12 cellular contexts compared by ENCODE assay signal in genomic region chr16:1362807-1363206, GRCh38. TPM values are rescaled to one million over a fixed set of nuclear protein-coding genes. Genes with fewer than 3 reads are reported as not detected.
DNase-seq lines count a peak whose midpoint lies in the region; ATAC-seq, FAIRE-seq and TF ChIP-seq lines count a peak whose summit lies in the region.
"Had no signal": no experiment of that assay in that cellular context is flagged by ENCODE, and none has a peak within 500 bp of the region (broad histone marks: within the 10 kb centered on the region; RNA-seq: fewer than 3 reads in every experiment).

No MANE protein-coding gene starts in this region.

- no peak overlapping the region for H3K14ac ChIP-seq in neuronal stem cell (ENCODE audit: low read length)

- no peak overlapping the region for H3K18ac ChIP-seq in neuronal stem cell (ENCODE audit: low read length)

- no peak for ATAC-seq in K562

- DNase-seq in COLO668 (lab: John Stamatoyannopoulos, UW; ENCODE audit: unreplicated experiment) (peak; percentile 6), K562 (ENCODE audit: extremely low read depth in 1 of 4, low spot score in 3 of 4) (no peak), neuronal stem cell (ENCODE audit: low spot score) (no peak), SKM-1 treated with dmso at 0.1 percent for 144 hours (lab: John Stamatoyannopoulos, UW; ENCODE audit: unreplicated experiment) (no peak)
- DNase-seq in activated CD4-positive, alpha-beta T cell treated with anti-CD3 and anti-CD28 coated beads for 4 hours: no peak
- DNase-seq in stimulated activated CD4-positive, alpha-beta T cell treated with anti-CD3 and anti-CD28 coated beads, Interleukin-4, amount 100 ng/mL, for 4 hours: no peak
- DNase-seq: DMS79 treated with DMSO at 0.1 percent for 48 hours, NCI-H2227 treated with DMSO at 0.1 percent for 48 hours, NCI-H774 had no signal

- no peak overlapping the region for H3K4ac ChIP-seq in neuronal stem cell (ENCODE audit: low read length)

- no peak overlapping the region for H3K4me2 ChIP-seq in K562 (ENCODE audit: insufficient read depth, low read length)
- no peak overlapping the region for H3K4me2 ChIP-seq in neuronal stem cell (ENCODE audit: insufficient read depth, low read length, poor library complexity, severe bottlenecking)
- H3K4me2 ChIP-seq: KMS-11 had no signal

- H3K79me1 ChIP-seq in neuronal stem cell (ENCODE audit: low read depth, low read length): peaks cover 14% of the 10 kb centered on the region

- no peak for TF ChIP-seq CTCF in HEK293 (tag by site-specific recombination; IDR thresholded peaks at IDR 0.05)
- no peak for TF ChIP-seq CTCF in K562 (IDR thresholded peaks at IDR 0.05 in 2 of 3, conservative IDR thresholded peaks at IDR 0.05 in 1 of 3; ENCODE audit: insufficient read depth in 2 of 3, low read depth in 1 of 3, low read length in 3 of 3)

- H2AK5ac ChIP-seq in neuronal stem cell (ENCODE audit: low read depth, low read length): no peak overlapping the region

- WGBS in K562 (ENCODE audit: insufficient coverage, low coverage, missing lambda C conversion rate): 71% methylated on average over 11 of the region's 11 CpGs
- WGBS in neuronal stem cell (ENCODE audit: extremely low coverage in 2 of 2, insufficient read length in 2 of 2, insufficient replicate concordance in 1 of 2), 2 donors: no CpG with 5 or more reads among the region's 11 CpGs

- H4K8ac ChIP-seq in neuronal stem cell (ENCODE audit: low read depth, low read length): no peak overlapping the region

- H3K4me3 ChIP-seq in HEK293 (ENCODE audit: low read depth, low read length): no peak overlapping the region
- H3K4me3 ChIP-seq in K562: no peak overlapping the region
- no peak overlapping the region for H3K4me3 ChIP-seq in neuronal stem cell (ENCODE audit: low read length in 2 of 2)

- H3K4me1 ChIP-seq in HEK293 (ENCODE audit: control insufficient read depth, insufficient read depth, low read length): no peaks in the 10 kb centered on the region
- H3K4me1 ChIP-seq in K562 (replicated peaks in 1 of 2; ENCODE audit: control insufficient read depth in 2 of 2, insufficient read depth in 2 of 2, low read length in 2 of 2): peaks cover 0 to 51% of the 10 kb centered on the region in 2 experiments; a peak in 3 of 5 replicates
- H3K4me1 ChIP-seq in neuronal stem cell (ENCODE audit: control insufficient read depth in 2 of 2, insufficient read depth in 1 of 2, low read depth in 1 of 2, low read length in 2 of 2): no peaks in the 10 kb centered on the region

- H3K79me2 ChIP-seq in K562 (ENCODE audit: control insufficient read depth, insufficient read depth, low read length): peaks cover 14% of the 10 kb centered on the region

- H3K9me3 ChIP-seq in HEK293 (ENCODE audit: control insufficient read depth, insufficient read depth, low read depth, low read length) (no peaks in the 10 kb centered on the region), K562 (replicated peaks; ENCODE audit: control insufficient read depth, insufficient read depth, low read depth, low read length) (no peaks in the 10 kb centered on the region), neuronal stem cell (replicated peaks in 1 of 2; ENCODE audit: control insufficient read depth in 2 of 2, insufficient read depth in 1 of 2, low read depth in 1 of 2, low read length in 2 of 2) (peaks cover 0 to 2% of the 10 kb centered on the region in 2 donors)

- FAIRE-seq in K562 (lab: Jason Lieb, UNC): no peak
- FAIRE-seq: A204.1 had no signal

- in situ Hi-C loops in K562 (cut with MboI): no loop called here

- peak overlapping the region in 1 of 2 experiments; percentile 75; a peak in 2 of 4 replicates for H3K9ac ChIP-seq in K562 (ENCODE audit: insufficient read depth in 1 of 2, low read depth in 2 of 2, low read length in 2 of 2)
- H3K9ac ChIP-seq in neuronal stem cell (ENCODE audit: low read depth, low read length, poor library complexity): no peak overlapping the region
- H3K9ac ChIP-seq: KMS-11 had no signal

- H2AFZ ChIP-seq in K562 (ENCODE audit: low read depth, low read length): no peak overlapping the region
- no peak overlapping the region for H2AFZ ChIP-seq in neuronal stem cell (ENCODE audit: low read length)

- H2BK15ac ChIP-seq in neuronal stem cell (ENCODE audit: low read length): no peak overlapping the region

- POLR2A ChIA-PET in HEK293 (lab: Yijun Ruan, JAX): interaction anchor here (1.0 to 2.5 kb wide), 2 partner anchors 17 to 58 kb away, joined by 3 to 14 read pairs; partner anchors contain the start of gene UQCC4
- POLR2A ChIA-PET in K562 (lab: Yijun Ruan, JAX): interaction anchor here (1.0 to 8.1 kb wide), 3 partner anchors 14 to 27 kb away, joined by 3 to 73 read pairs (median 4); no protein-coding TSS in a partner anchor

- TSS peak; percentile 44 for BruUV-seq in K562 (replicated peaks; lab: Mats Ljungman, UMichigan)

- H2BK12ac ChIP-seq in neuronal stem cell (ENCODE audit: low read length): no peak overlapping the region

- H3K9me1 ChIP-seq in K562 (ENCODE audit: control insufficient read depth, insufficient read depth, low read length): no peaks in the 10 kb centered on the region

- no peak for TF ChIP-seq POLR2A in K562 (conservative IDR thresholded peaks at IDR 0.05)

- no peak for TF ChIP-seq EP300 in K562 (IDR thresholded peaks at IDR 0.05; ENCODE audit: low read length)

- intact Hi-C loops in K562 (cut with micrococcal nuclease): loop anchor here (1.0 kb wide), 1 partner anchor 50 kb away; no protein-coding TSS in a partner anchor

- no peaks in the 10 kb centered on the region for H3K27me3 ChIP-seq in K562 (ENCODE audit: control insufficient read depth in 2 of 2, insufficient read depth in 2 of 2, low read length in 2 of 2)
- H3K27me3 ChIP-seq in neuronal stem cell (ENCODE audit: control insufficient read depth in 3 of 3, insufficient read depth in 3 of 3, low read depth in 1 of 3, low read length in 3 of 3): no peaks in the 10 kb centered on the region

- H4K20me1 ChIP-seq in K562 (replicated peaks; ENCODE audit: control insufficient read depth, insufficient read depth, low read length): 0 out of 2 replicates have a peak, but pooled peaks cover 12% of the 10 kb centered on the region

- TF ChIP-seq RAD21 in K562 (CRISPR knock-in tag; conservative IDR thresholded peaks at IDR 0.05 in 1 of 2, IDR thresholded peaks at IDR 0.05 in 1 of 2): no peak

- no peak overlapping the region for H2BK5ac ChIP-seq in neuronal stem cell (ENCODE audit: low read length)

- H3K36me3 ChIP-seq in HEK293 (ENCODE audit: control insufficient read depth in 2 of 2, insufficient read depth in 1 of 2, low read length in 2 of 2) (peaks cover 8 to 80% of the 10 kb centered on the region in 2 experiments; a peak in 2 of 3 replicates), K562 (ENCODE audit: control insufficient read depth, insufficient read depth, low read length) (peaks cover 75% of the 10 kb centered on the region; the same call in 2 of the 3 replicates), neuronal stem cell (replicated peaks in 1 of 2; ENCODE audit: control insufficient read depth in 2 of 2, insufficient read depth in 2 of 2, low read length in 2 of 2) (peaks cover 35 to 64% of the 10 kb centered on the region in 2 donors)

- CTCF ChIA-PET in HEK293 (lab: Yijun Ruan, JAX): interaction anchor here (0.6 to 4.0 kb wide), 13 partner anchors 8 to 339 kb away, joined by 3 to 30 read pairs (median 4); partner anchors contain the start of gene UNKL
- CTCF ChIA-PET in K562 (lab: Yijun Ruan, JAX; ENCODE audit: low intra/inter-chr PET ratio): interaction anchor here (0.6 kb wide), 1 partner anchor 46 kb away, joined by 3 read pairs; no protein-coding TSS in a partner anchor

- H3K27ac ChIP-seq in HEK293 (ENCODE audit: extremely low read depth, low read depth, low read length) (no peak overlapping the region), K562 (ENCODE audit: extremely low read depth, low read depth, low read length) (no peak overlapping the region), neuronal stem cell (replicated peaks; ENCODE audit: low read length) (no peak overlapping the region)
- H3K27ac ChIP-seq: KMS-11 had no signal

- peak overlapping the region; percentile 55 for H3K23ac ChIP-seq in neuronal stem cell (ENCODE audit: low read depth, low read length, poor library complexity)

- H4K91ac ChIP-seq in neuronal stem cell (ENCODE audit: low read depth, low read length, poor library complexity): no peak overlapping the region

- no peak overlapping the region for H2BK120ac ChIP-seq in neuronal stem cell (ENCODE audit: low read depth, low read length)

RNA-seq across cellular contexts. Expression of gene GNPTG, which starts 11.1 kb away (rescaled TPM):
- total RNA-seq in K562 (2011; cell fraction: chromatin; rRNA removed; ENCODE audit: low replicate concordance): 42.1 and 68.9 TPM in 2 replicates
- total RNA-seq in K562 (2011; cell fraction: nucleolus; rRNA removed): 52.6 and 53.5 TPM in 2 replicates
- total RNA-seq in K562 (2011; cell fraction: nucleoplasm; rRNA removed): 51.0 and 57.1 TPM in 2 replicates
- 22.3 and 24.0 TPM in 2 replicates for total RNA-seq in K562 (2014; rRNA removed)
- total RNA-seq in K562 (2014; rRNA removed; fragmentation: Illumina TruSeq; extraction: Trizol): 4.7 and 6.1 TPM in 2 replicates
- total RNA-seq in K562 (2015; rRNA removed; fragmentation: Illumina TruSeq; extraction: Trizol): 13.6 and 13.9 TPM in 2 replicates
- total RNA-seq in K562 (2021): 19.9 and 22.2 TPM in 2 replicates
- polyA plus RNA-seq in K562 (2011; rRNA removed): 18.6 and 20.7 TPM in 2 replicates
- 20.9 and 40.1 TPM in 2 replicates for polyA plus RNA-seq in K562 (2011; cell fraction: cytosol; rRNA removed)
- polyA plus RNA-seq in K562 (2011; cell fraction: nucleus; rRNA removed): 55.5 and 97.5 TPM in 2 replicates
- polyA plus RNA-seq in K562 (2012): 18.3 and 26.9 TPM in 2 replicates
- 9.0 and 13.6 TPM in 2 replicates for polyA plus RNA-seq in K562 (2014; fragmentation: Illumina TruSeq; extraction: Trizol)
- polyA plus RNA-seq in K562 (2014; fragmentation: Nextera tagmentation; extraction: Ambion mirVana): 1 to 10 TPM in 1 of 2 experiments, under 1 TPM in 1; 0.69 to 1.0 TPM
- polyA plus RNA-seq in K562 (2014; rRNA removed): 31.5 and 33.3 TPM in 2 replicates
- 1.6 and 5.7 TPM in 2 replicates for polyA minus RNA-seq in K562 (2011; rRNA and poly(A)+ RNA removed)
- polyA minus RNA-seq in K562 (2011; cell fraction: cytosol; rRNA and poly(A)+ RNA removed): 7.7 and 10.3 TPM in 2 replicates
- 11.7 and 13.1 TPM in 2 replicates for polyA minus RNA-seq in K562 (2011; cell fraction: nucleus; rRNA and poly(A)+ RNA removed)
- polyA plus RNA-seq in neuronal stem cell (2013, experiment 1 of 2): 14.7 TPM
- polyA plus RNA-seq in neuronal stem cell (2013, experiment 2 of 2): 13.2 TPM

RNA-seq across cellular contexts. Expression of gene TSR3, which starts 11.1 kb away (rescaled TPM):
- total RNA-seq in K562 (2011; cell fraction: chromatin; rRNA removed; ENCODE audit: low replicate concordance): 2.8 and 6.4 TPM in 2 replicates
- total RNA-seq in K562 (2011; cell fraction: nucleolus; rRNA removed): 8.8 and 12.3 TPM in 2 replicates
- total RNA-seq in K562 (2011; cell fraction: nucleoplasm; rRNA removed): 3.4 and 7.0 TPM in 2 replicates
- 74.8 and 100.0 TPM in 2 replicates for total RNA-seq in K562 (2014; rRNA removed)
- total RNA-seq in K562 (2014; rRNA removed; fragmentation: Illumina TruSeq; extraction: Trizol): 6.7 TPM in 2 replicates
- 29.6 and 31.9 TPM in 2 replicates for total RNA-seq in K562 (2015; rRNA removed; fragmentation: Illumina TruSeq; extraction: Trizol)
- 50.5 and 53.7 TPM in 2 replicates for total RNA-seq in K562 (2021)
- polyA plus RNA-seq in K562 (2011; rRNA removed): 15.8 and 16.5 TPM in 2 replicates
- polyA plus RNA-seq in K562 (2011; cell fraction: cytosol; rRNA removed): 21.3 and 65.5 TPM in 2 replicates
- 12.1 and 18.1 TPM in 2 replicates for polyA plus RNA-seq in K562 (2011; cell fraction: nucleus; rRNA removed)
- polyA plus RNA-seq in K562 (2012): 34.9 and 46.9 TPM in 2 replicates
- 10.3 and 22.1 TPM in 2 replicates for polyA plus RNA-seq in K562 (2014; fragmentation: Illumina TruSeq; extraction: Trizol)
- polyA plus RNA-seq in K562 (2014; fragmentation: Nextera tagmentation; extraction: Ambion mirVana): 1 to 10 TPM; 1.5 to 2.4 TPM
- polyA plus RNA-seq in K562 (2014; rRNA removed): 53.3 and 75.7 TPM in 2 replicates
- 2.6 and 4.5 TPM in 2 replicates for polyA minus RNA-seq in K562 (2011; rRNA and poly(A)+ RNA removed)
- 17.2 and 24.6 TPM in 2 replicates for polyA minus RNA-seq in K562 (2011; cell fraction: cytosol; rRNA and poly(A)+ RNA removed)
- polyA minus RNA-seq in K562 (2011; cell fraction: nucleus; rRNA and poly(A)+ RNA removed): 7.1 and 7.8 TPM in 2 replicates
- polyA plus RNA-seq in neuronal stem cell (2013, experiment 1 of 2): 32.4 TPM
- 29.6 TPM for polyA plus RNA-seq in neuronal stem cell (2013, experiment 2 of 2)

RNA-seq across cellular contexts. Expression of gene BAIAP3, which starts 29.4 kb away (rescaled TPM):
- 10.8 and 42.1 TPM in 2 replicates for total RNA-seq in K562 (2011; cell fraction: chromatin; rRNA removed; ENCODE audit: low replicate concordance)
- 29.0 and 32.5 TPM in 2 replicates for total RNA-seq in K562 (2011; cell fraction: nucleolus; rRNA removed)
- 13.0 and 13.4 TPM in 2 replicates for total RNA-seq in K562 (2011; cell fraction: nucleoplasm; rRNA removed)
- total RNA-seq in K562 (2014; rRNA removed) (2.3 and 4.5 TPM in 2 replicates), K562 (2014; rRNA removed; fragmentation: Illumina TruSeq; extraction: Trizol) (0.06 and 0.18 TPM in 2 replicates), K562 (2015; rRNA removed; fragmentation: Illumina TruSeq; extraction: Trizol) (0.33 and 1.2 TPM in 2 replicates), K562 (2021) (3.3 and 3.4 TPM in 2 replicates)
- polyA plus RNA-seq in K562 (2011; rRNA removed) (0.81 and 1.8 TPM in 2 replicates), K562 (2014; fragmentation: Illumina TruSeq; extraction: Trizol) (0.34 and 1.1 TPM in 2 replicates), K562 (2014; fragmentation: Nextera tagmentation; extraction: Ambion mirVana) (under 1 TPM in 1 of 2 experiments, not detected in 1; 0.03 TPM), K562 (2014; rRNA removed) (1.5 and 4.5 TPM in 2 replicates)
- polyA plus RNA-seq in K562 (2011; cell fraction: cytosol; rRNA removed): 0.55 and 1.9 TPM in 2 replicates
- 15.2 and 24.6 TPM in 2 replicates for polyA plus RNA-seq in K562 (2011; cell fraction: nucleus; rRNA removed)
- polyA plus RNA-seq in K562 (2012): 3.2 and 13.5 TPM in 2 replicates
- 0.33 and 1.1 TPM in 2 replicates for polyA minus RNA-seq in K562 (2011; rRNA and poly(A)+ RNA removed)
- polyA minus RNA-seq in K562 (2011; cell fraction: cytosol; rRNA and poly(A)+ RNA removed): 1.7 and 1.9 TPM in 2 replicates
- 8.8 and 11.0 TPM in 2 replicates for polyA minus RNA-seq in K562 (2011; cell fraction: nucleus; rRNA and poly(A)+ RNA removed)
- polyA plus RNA-seq in neuronal stem cell (2013, experiment 1 of 2): 3.1 TPM
- 2.9 TPM for polyA plus RNA-seq in neuronal stem cell (2013, experiment 2 of 2)

RNA-seq across cellular contexts. Expression of gene UNKL, which starts 51.7 kb away (rescaled TPM):
- total RNA-seq in K562 (2011; cell fraction: chromatin; rRNA removed; ENCODE audit: low replicate concordance): 87.2 and 161 TPM in 2 replicates
- total RNA-seq in K562 (2011; cell fraction: nucleolus; rRNA removed): 91.9 and 116 TPM in 2 replicates
- total RNA-seq in K562 (2011; cell fraction: nucleoplasm; rRNA removed): 69.6 and 98.9 TPM in 2 replicates
- total RNA-seq in K562 (2014; rRNA removed): 17.2 and 17.6 TPM in 2 replicates
- total RNA-seq in K562 (2014; rRNA removed; fragmentation: Illumina TruSeq; extraction: Trizol): 4.2 and 4.4 TPM in 2 replicates
- 5.1 and 12.1 TPM in 2 replicates for total RNA-seq in K562 (2015; rRNA removed; fragmentation: Illumina TruSeq; extraction: Trizol)
- total RNA-seq in K562 (2021): 22.3 and 30.2 TPM in 2 replicates
- 19.0 and 26.5 TPM in 2 replicates for polyA plus RNA-seq in K562 (2011; rRNA removed)
- polyA plus RNA-seq in K562 (2011; cell fraction: cytosol; rRNA removed): 17.4 and 36.7 TPM in 2 replicates
- polyA plus RNA-seq in K562 (2011; cell fraction: nucleus; rRNA removed): 121 and 141 TPM in 2 replicates
- 11.5 and 25.8 TPM in 2 replicates for polyA plus RNA-seq in K562 (2012)
- polyA plus RNA-seq in K562 (2014; fragmentation: Illumina TruSeq; extraction: Trizol): 3.3 and 18.5 TPM in 2 replicates
- polyA plus RNA-seq in K562 (2014; fragmentation: Nextera tagmentation; extraction: Ambion mirVana): under 1 TPM; 0.37 to 0.48 TPM
- polyA plus RNA-seq in K562 (2014; rRNA removed): 17.5 and 22.1 TPM in 2 replicates
- 3.1 and 3.6 TPM in 2 replicates for polyA minus RNA-seq in K562 (2011; rRNA and poly(A)+ RNA removed)
- 23.1 and 27.5 TPM in 2 replicates for polyA minus RNA-seq in K562 (2011; cell fraction: cytosol; rRNA and poly(A)+ RNA removed)
- 25.4 and 28.3 TPM in 2 replicates for polyA minus RNA-seq in K562 (2011; cell fraction: nucleus; rRNA and poly(A)+ RNA removed)
- 14.1 TPM for polyA plus RNA-seq in neuronal stem cell (2013, experiment 1 of 2)
- 14.2 TPM for polyA plus RNA-seq in neuronal stem cell (2013, experiment 2 of 2)

RNA-seq across cellular contexts. Expression of gene UBE2I, which starts 53.4 kb away (rescaled TPM):
- total RNA-seq in K562 (2011; cell fraction: chromatin; rRNA removed; ENCODE audit: low replicate concordance): 163 and 370 TPM in 2 replicates
- 214 and 227 TPM in 2 replicates for total RNA-seq in K562 (2011; cell fraction: nucleolus; rRNA removed)
- total RNA-seq in K562 (2011; cell fraction: nucleoplasm; rRNA removed): 128 and 149 TPM in 2 replicates
- total RNA-seq in K562 (2014; rRNA removed) (64.7 and 104 TPM in 2 replicates), K562 (2014; rRNA removed; fragmentation: Illumina TruSeq; extraction: Trizol) (103 and 114 TPM in 2 replicates), K562 (2015; rRNA removed; fragmentation: Illumina TruSeq; extraction: Trizol) (96.9 and 104 TPM in 2 replicates), K562 (2021) (208 and 215 TPM in 2 replicates)
- polyA plus RNA-seq in K562 (2011; rRNA removed) (132 and 145 TPM in 2 replicates), K562 (2014; fragmentation: Illumina TruSeq; extraction: Trizol) (222 and 254 TPM in 2 replicates), K562 (2014; fragmentation: Nextera tagmentation; extraction: Ambion mirVana) (10 to 100 TPM; 36.6 to 45.1 TPM), K562 (2014; rRNA removed) (171 and 184 TPM in 2 replicates)
- polyA plus RNA-seq in K562 (2011; cell fraction: cytosol; rRNA removed): 67.6 and 119 TPM in 2 replicates
- 140 and 142 TPM in 2 replicates for polyA plus RNA-seq in K562 (2011; cell fraction: nucleus; rRNA removed)
- 143 and 153 TPM in 2 replicates for polyA plus RNA-seq in K562 (2012)
- 118 and 130 TPM in 2 replicates for polyA minus RNA-seq in K562 (2011; rRNA and poly(A)+ RNA removed)
- 69.2 and 93.4 TPM in 2 replicates for polyA minus RNA-seq in K562 (2011; cell fraction: cytosol; rRNA and poly(A)+ RNA removed)
- polyA minus RNA-seq in K562 (2011; cell fraction: nucleus; rRNA and poly(A)+ RNA removed): 62.3 and 72.8 TPM in 2 replicates
- polyA plus RNA-seq in neuronal stem cell (2013, experiment 1 of 2): 253 TPM
- 258 TPM for polyA plus RNA-seq in neuronal stem cell (2013, experiment 2 of 2)
